ENCODE assay signal across 8 cellular contexts in the genomic region with DNA sequence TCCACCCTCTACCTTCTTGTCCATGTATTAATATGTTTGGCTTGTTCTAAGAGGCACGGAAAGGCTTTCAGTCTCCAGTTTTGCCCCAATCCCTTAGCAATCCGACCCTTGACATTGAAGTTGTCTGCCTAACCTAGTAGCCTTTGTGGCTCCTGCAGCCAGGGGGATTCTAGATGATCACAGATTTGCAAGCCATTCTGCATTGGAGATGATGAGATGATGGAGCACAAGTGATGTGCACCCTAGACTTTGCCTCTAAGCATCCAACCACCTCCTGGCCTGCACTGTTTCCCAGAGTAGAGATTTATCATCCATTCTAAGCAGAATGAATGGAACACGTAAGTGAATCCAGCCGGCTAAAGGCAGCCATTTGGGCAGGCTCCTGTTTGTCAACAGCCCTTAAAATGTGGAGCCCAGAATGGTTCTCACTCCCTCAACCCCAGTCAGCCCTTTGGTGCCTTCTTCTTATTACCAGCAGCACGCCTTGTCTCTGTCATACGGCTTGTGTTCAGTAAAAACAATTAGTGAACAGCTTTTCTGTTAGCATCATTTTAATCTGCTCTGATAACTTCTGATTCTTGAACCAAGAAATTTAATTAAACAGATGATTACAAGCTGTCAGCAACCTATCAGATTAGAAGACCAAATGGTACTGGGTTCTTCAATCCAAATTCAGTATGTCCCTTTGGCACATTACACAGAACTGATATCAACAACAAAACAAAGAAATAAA. TPM values are rescaled to one million over a fixed set of nuclear protein-coding genes. Genes with fewer than 3 reads are reported as not detected.
DNase-seq lines count a peak whose midpoint lies in the region; ATAC-seq, FAIRE-seq and TF ChIP-seq lines count a peak whose summit lies in the region.

No MANE protein-coding gene starts in this region.

- peak overlapping the region; percentile 50 for H3K4me3 Mint-ChIP-seq in activated naive CD4-positive, alpha-beta T cell treated with anti-CD3 and anti-CD28 coated beads, Interleukin-2, amount 10 ng/mL, durations not matched to agents 7 days and 5 days
- H3K4me3 Mint-ChIP-seq in activated CD8-positive, alpha-beta T cell treated with anti-CD3 and anti-CD28 coated beads for 36 hours = peak overlapping the region; percentile 58

- ATAC-seq in activated CD8-positive, alpha-beta T cell treated with anti-CD3 and anti-CD28 coated beads for 36 hours = no peak
- ATAC-seq in GM19023 (IDR thresholded peaks at IDR 0.05; ENCODE audit: unreplicated experiment) (no peak), GM19351 (IDR thresholded peaks at IDR 0.05; ENCODE audit: unreplicated experiment) (no peak)

- no peaks in the 10 kb centered on the region for H3K27me3 Mint-ChIP-seq in activated naive CD4-positive, alpha-beta T cell treated with anti-CD3 and anti-CD28 coated beads, Interleukin-2, amount 10 ng/mL, durations not matched to agents 7 days and 5 days
- H3K27me3 Mint-ChIP-seq in activated CD8-positive, alpha-beta T cell treated with anti-CD3 and anti-CD28 coated beads for 36 hours = no peaks in the 10 kb centered on the region

- H3K9me3 ChIP-seq in kidney (ENCODE audit: control insufficient read depth in 1 of 2, low read length in 2 of 2) (no peaks in the 10 kb centered on the region), tibial artery (no peaks in the 10 kb centered on the region)

- H3K27me3 ChIP-seq in tibial artery = no peaks in the 10 kb centered on the region

- intact Hi-C loops in activated CD8-positive, alpha-beta T cell treated with anti-CD3 and anti-CD28 coated beads for 36 hours (cut with micrococcal nuclease) = loop anchor here (5.0 kb wide), 1 partner anchor 85 kb away; no protein-coding TSS in a partner anchor
- intact Hi-C loops in kidney (cut with DNase I) (no loop called here), tibial artery (cut with DNase I; ENCODE audit: low total_unique reads) (no loop called here)

- H3K4me3 ChIP-seq in kidney (ENCODE audit: low read length in 2 of 2) = no peak overlapping the region
- no peak overlapping the region for H3K4me3 ChIP-seq in tibial artery

- H3K27ac ChIP-seq in kidney (ENCODE audit: low read depth in 2 of 2, low read length in 2 of 2) = peak overlapping the region; percentile 35 to 44
- peak overlapping the region; percentile 94 for H3K27ac ChIP-seq in tibial artery

- H3K36me3 Mint-ChIP-seq in activated naive CD4-positive, alpha-beta T cell treated with anti-CD3 and anti-CD28 coated beads, Interleukin-2, amount 10 ng/mL, durations not matched to agents 7 days and 5 days = peaks cover 9% of the 10 kb centered on the region
- H3K36me3 Mint-ChIP-seq in activated CD8-positive, alpha-beta T cell treated with anti-CD3 and anti-CD28 coated beads for 36 hours (ENCODE audit: low read depth) = peaks cover 16% of the 10 kb centered on the region

- peaks cover 14 to 29% of the 10 kb centered on the region in 2 donors for H3K4me1 ChIP-seq in kidney (ENCODE audit: control insufficient read depth in 1 of 2, insufficient read depth in 1 of 2, low read depth in 1 of 2, low read length in 2 of 2)
- peaks cover 6 to 93% (median 83%) of the 10 kb centered on the region in 4 donors for H3K4me1 ChIP-seq in tibial artery

- FAIRE-seq in kidney (lab: Jason Lieb, UNC) = no peak

- TF ChIP-seq CTCF in activated CD8-positive, alpha-beta T cell treated with anti-CD3 and anti-CD28 coated beads for 36 hours (IDR thresholded peaks at IDR 0.05) = no peak
- TF ChIP-seq CTCF in kidney (IDR thresholded peaks at IDR 0.05; ENCODE audit: borderline replicate concordance, extremely low read depth, insufficient read depth) = no peak
- no peak for TF ChIP-seq CTCF in tibial artery (IDR thresholded peaks at IDR 0.05)

- CTCF ChIA-PET in activated naive CD4-positive, alpha-beta T cell treated with anti-CD3 and anti-CD28 coated beads, Interleukin-2, amount 10 ng/mL, durations not matched to agents 7 days and 5 days (lab: Charles Lee) = interaction anchor here (0.8 to 1.2 kb wide), 4 partner anchors 35 to 59 kb away, joined by 3 to 5 read pairs (median 4); no protein-coding TSS in a partner anchor
- CTCF ChIA-PET in activated CD8-positive, alpha-beta T cell treated with anti-CD3 and anti-CD28 coated beads for 36 hours (lab: Charles Lee) = interaction anchor here (1.0 to 1.2 kb wide), 5 partner anchors 12 to 59 kb away, joined by 3 to 7 read pairs (median 4); partner anchors contain the start of gene PHF19

- H3K36me3 ChIP-seq in kidney (ENCODE audit: control insufficient read depth in 1 of 2, insufficient read depth in 2 of 2, low read length in 2 of 2) (no peaks in the 10 kb centered on the region), tibial artery (no peaks in the 10 kb centered on the region)

- peaks cover 89% of the 10 kb centered on the region for H3K4me1 Mint-ChIP-seq in activated naive CD4-positive, alpha-beta T cell treated with anti-CD3 and anti-CD28 coated beads, Interleukin-2, amount 10 ng/mL, durations not matched to agents 7 days and 5 days
- H3K4me1 Mint-ChIP-seq in activated CD8-positive, alpha-beta T cell treated with anti-CD3 and anti-CD28 coated beads for 36 hours (ENCODE audit: low read depth) = peaks cover 79% of the 10 kb centered on the region

- DNase-seq in activated naive CD4-positive, alpha-beta T cell treated with anti-CD3 and anti-CD28 coated beads, Interleukin-2, amount 10 ng/mL, durations not matched to agents 7 days and 5 days = no peak
- DNase-seq in activated naive CD4-positive, alpha-beta T cell (lab: John Stamatoyannopoulos, UW) = no peak
- no peak for DNase-seq in activated CD8-positive, alpha-beta T cell treated with anti-CD3 and anti-CD28 coated beads for 36 hours
- no peak for DNase-seq in kidney
- no peak for DNase-seq in tibial artery
- no peak for DNase-seq in DMS53 treated with DMSO at 0.1 percent for 48 hours (lab: John Stamatoyannopoulos, UW; ENCODE audit: unreplicated experiment)

- H3K9ac ChIP-seq in kidney (ENCODE audit: low read length in 2 of 2) = no peak overlapping the region

- H3K9me3 Mint-ChIP-seq in activated naive CD4-positive, alpha-beta T cell treated with anti-CD3 and anti-CD28 coated beads, Interleukin-2, amount 10 ng/mL, durations not matched to agents 7 days and 5 days = no peaks in the 10 kb centered on the region
- H3K9me3 Mint-ChIP-seq in activated CD8-positive, alpha-beta T cell treated with anti-CD3 and anti-CD28 coated beads for 36 hours = peaks cover 4% of the 10 kb centered on the region

- POLR2A ChIA-PET in activated CD8-positive, alpha-beta T cell treated with anti-CD3 and anti-CD28 coated beads for 36 hours (lab: Charles Lee) = interaction anchor here (1.0 to 60.2 kb wide), 2 partner anchors 38 to 86 kb away, joined by 6 to 2439 read pairs; partner anchors contain the start of genes PHF19 and TRAF1

- H3K27ac Mint-ChIP-seq in activated naive CD4-positive, alpha-beta T cell treated with anti-CD3 and anti-CD28 coated beads, Interleukin-2, amount 10 ng/mL, durations not matched to agents 7 days and 5 days = peak overlapping the region; percentile 99
- peak overlapping the region; percentile 100 for H3K27ac Mint-ChIP-seq in activated CD8-positive, alpha-beta T cell treated with anti-CD3 and anti-CD28 coated beads for 36 hours

RNA-seq across cellular contexts. Expression of gene TRAF1, which starts 5.7 kb away (rescaled TPM):
- total RNA-seq in activated CD8-positive, alpha-beta T cell treated with anti-CD3 and anti-CD28 coated beads for 36 hours = 100 to 1,000 TPM; 147 to 150 TPM
- 10.9 TPM for total RNA-seq in kidney
- polyA plus RNA-seq in kidney (ENCODE audit: insufficient read depth, low read depth, low replicate concordance) = 3.1 TPM

RNA-seq across cellular contexts. Expression of gene PHF19, which starts 55.3 kb away (rescaled TPM):
- 100 to 1,000 TPM; 210 to 216 TPM for total RNA-seq in activated CD8-positive, alpha-beta T cell treated with anti-CD3 and anti-CD28 coated beads for 36 hours
- total RNA-seq in kidney = 17.4 TPM
- polyA plus RNA-seq in kidney (ENCODE audit: insufficient read depth, low read depth, low replicate concordance) = 6.9 TPM

Comparison
In these comparisons a context has a peak if more than half of its experiments do, and no peak if none do; other contexts are left out.
1. RNA of gene TRAF1, which starts 5.7 kb away (total RNA-seq): 147 to 150 TPM in activated CD8-positive, alpha-beta T cell treated with anti-CD3 and anti-CD28 coated beads for 36 hours; 10.9 TPM in kidney (single experiment); every median in the first group is over 10 times any median in the second.
2. RNA of gene PHF19, which starts 55.3 kb away (total RNA-seq): 210 to 216 TPM in activated CD8-positive, alpha-beta T cell treated with anti-CD3 and anti-CD28 coated beads for 36 hours; 17.4 TPM in kidney (single experiment); every median in the first group is over 10 times any median in the second.